17 cellular contexts compared by ENCODE assay signal in the genomic region with DNA sequence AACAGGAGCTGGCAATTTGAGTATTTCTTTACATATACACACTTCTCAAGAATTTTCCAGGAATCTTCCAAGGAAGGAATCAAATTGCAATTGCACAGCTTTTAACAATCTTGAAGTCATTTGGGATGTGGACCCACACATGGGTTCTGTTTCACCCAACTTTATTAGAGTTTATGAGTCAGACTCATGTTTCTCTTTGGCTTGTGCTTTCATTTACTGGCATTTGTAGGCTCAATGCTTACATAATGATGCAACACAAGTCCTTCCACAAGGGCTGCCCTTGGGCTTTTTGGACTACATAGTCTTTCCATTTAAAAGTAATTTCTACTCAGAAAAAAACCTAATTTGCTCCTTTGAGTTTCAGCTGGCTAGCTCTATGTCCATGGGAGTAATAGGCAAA. TPM values are rescaled to one million over a fixed set of nuclear protein-coding genes. Genes with fewer than 3 reads are reported as not detected.
DNase-seq lines count a peak whose midpoint lies in the region; ATAC-seq and TF ChIP-seq lines count a peak whose summit lies in the region.
"Had no signal": no experiment of that assay in that cellular context is flagged by ENCODE, and none has a peak within 500 bp of the region (broad histone marks: within the 10 kb centered on the region; RNA-seq: fewer than 3 reads in every experiment).

No MANE protein-coding gene starts in this region.

- no peaks in the 10 kb centered on the region for H3K27me3 ChIP-seq in SK-N-SH (ENCODE audit: insufficient read depth)

- peaks cover 0 to 2% of the 10 kb centered on the region in 2 experiments; a peak in 2 of 4 replicates for H3K4me1 ChIP-seq in SK-N-SH (ENCODE audit: control insufficient read depth in 1 of 2, insufficient read depth in 2 of 2, low read depth in 1 of 2, low read length in 1 of 2)

- peaks cover 9% of the 10 kb centered on the region for H3K4me1 Mint-ChIP-seq in activated naive CD8-positive, alpha-beta T cell treated with anti-CD3 and anti-CD28 coated beads for 36 hours
- H3K4me1 Mint-ChIP-seq in activated CD4-positive, alpha-beta T cell treated with anti-CD3 and anti-CD28 coated beads for 36 hours, result peaks cover 10% of the 10 kb centered on the region
- H3K4me1 Mint-ChIP-seq: IgD-negative memory B cell, memory B cell had no signal

- peak overlapping the region in 1 of 2 experiments; percentile 39; a peak in 1 of 4 replicates for H3K27ac ChIP-seq in SK-N-SH (ENCODE audit: low read depth in 2 of 2, low read length in 1 of 2)
- H3K27ac ChIP-seq: PC-9 had no signal

- no peak overlapping the region for H2AFZ ChIP-seq in SK-N-SH (ENCODE audit: low read depth)
- H2AFZ ChIP-seq: PC-9 had no signal

- no peak for TF ChIP-seq EP300 in SK-N-SH (IDR thresholded peaks at IDR 0.05; ENCODE audit: borderline replicate concordance in 1 of 2, low read depth in 1 of 2, low read length in 1 of 2)

- no peak for TF ChIP-seq RAD21 in SK-N-SH (IDR thresholded peaks at IDR 0.05; ENCODE audit: low read length)

- POLR2A ChIA-PET in SK-N-SH (lab: Yijun Ruan, JAX), result interaction anchor here (1.2 kb wide), 1 partner anchor 8 kb away, joined by 5 read pairs; the partner anchor contains the start of gene SPATA6L
- POLR2A ChIA-PET in activated CD4-positive, alpha-beta T cell treated with anti-CD3 and anti-CD28 coated beads for 36 hours (lab: Charles Lee), result no interaction called here

- peaks cover 4% of the 10 kb centered on the region for H3K79me2 ChIP-seq in SK-N-SH (ENCODE audit: insufficient read depth)

- no peaks in the 10 kb centered on the region for H4K20me1 ChIP-seq in SK-N-SH (ENCODE audit: insufficient read depth)

- H3K36me3 ChIP-seq in SK-N-SH (replicated peaks in 1 of 2; ENCODE audit: control insufficient read depth in 1 of 2, insufficient read depth in 2 of 2, low read length in 1 of 2), result no peaks in the 10 kb centered on the region
- H3K36me3 ChIP-seq: HAP-1 had no signal

- H3K9me3 ChIP-seq in SK-N-SH, result no peaks in the 10 kb centered on the region
- H3K9me3 ChIP-seq: HAP-1 had no signal

- no peak overlapping the region for H3K9ac ChIP-seq in SK-N-SH

- H3K36me3 Mint-ChIP-seq in activated naive CD8-positive, alpha-beta T cell treated with anti-CD3 and anti-CD28 coated beads for 36 hours, result peaks cover 3% of the 10 kb centered on the region
- H3K36me3 Mint-ChIP-seq in activated CD4-positive, alpha-beta T cell treated with anti-CD3 and anti-CD28 coated beads for 36 hours (ENCODE audit: low read depth), result no peaks in the 10 kb centered on the region

- H3K4me2 ChIP-seq in SK-N-SH, result no peak overlapping the region
- H3K4me2 ChIP-seq: PC-9 had no signal

- no peak overlapping the region for H3K4me3 ChIP-seq in SK-N-SH (ENCODE audit: low read depth in 2 of 2, low read length in 1 of 2)
- H3K4me3 ChIP-seq: GM12878, HAP-1, PC-9 had no signal

- DNase-seq in GM04504 (ENCODE audit: low read depth) (peak; percentile 91), SK-N-SH (no peak), fibroblast of gingiva (ENCODE audit: low read depth) (peak; percentile 97), sciatic nerve (ENCODE audit: low spot score) (no peak)
- no peak for DNase-seq in activated effector memory CD4-positive, alpha-beta T cell treated with Interleukin-2 at 50 U/mL for 16 hours
- no peak for DNase-seq in activated naive CD8-positive, alpha-beta T cell treated with anti-CD3 and anti-CD28 coated beads for 36 hours
- DNase-seq in activated CD4-positive, alpha-beta T cell treated with anti-CD3 and anti-CD28 coated beads for 36 hours, result no peak
- DNase-seq: NCI-H187 treated with DMSO at 0.1 percent for 48 hours; PC-9; stimulated activated CD4-positive, alpha-beta T cell treated with anti-CD3 and anti-CD28 coated beads, Interleukin-2, amount 100 ng/mL, for 48 hours; stimulated activated naive CD4-positive, alpha-beta T cell had no signal

- CTCF ChIA-PET in SK-N-SH (lab: Yijun Ruan, JAX), result interaction anchor here (0.9 to 1.6 kb wide), 2 partner anchors 9 to 12 kb away, joined by 5 to 10 read pairs; partner anchors contain the start of genes PLPP6 and SPATA6L
- CTCF ChIA-PET in activated CD4-positive, alpha-beta T cell treated with anti-CD3 and anti-CD28 coated beads for 36 hours (lab: Charles Lee), result interaction anchor here (0.8 to 1.0 kb wide), 3 partner anchors 10 to 135 kb away, joined by 3 to 4 read pairs (median 4); partner anchors contain the start of gene PLPP6

- no peaks in the 10 kb centered on the region for H3K9me2 ChIP-seq in SK-N-SH

- ATAC-seq in sciatic nerve (peak; percentile 43), GM18502 (IDR thresholded peaks at IDR 0.05; ENCODE audit: poor library complexity, unreplicated experiment) (no peak)
- ATAC-seq in activated CD4-positive, alpha-beta T cell treated with anti-CD3 and anti-CD28 coated beads for 36 hours, result no peak
- ATAC-seq: GM12878 had no signal

- intact Hi-C loops in sciatic nerve (cut with DNase I), result no loop called here
- intact Hi-C loops in activated CD4-positive, alpha-beta T cell treated with anti-CD3 and anti-CD28 coated beads for 36 hours (cut with DNase I, micrococcal nuclease), result loop anchor here (5.0 to 10.0 kb wide), 6 partner anchors 158 to 1740 kb away; partner anchors contain the start of genes RFX3 (in 2 of the 2), CD274 (in 1 of the 2), RIC1 (in 1 of the 2) and UHRF2 (in 1 of the 2)

- H3K27ac Mint-ChIP-seq in activated naive CD8-positive, alpha-beta T cell treated with anti-CD3 and anti-CD28 coated beads for 36 hours, result no peak overlapping the region
- no peak overlapping the region for H3K27ac Mint-ChIP-seq in activated CD4-positive, alpha-beta T cell treated with anti-CD3 and anti-CD28 coated beads for 36 hours
- H3K27ac Mint-ChIP-seq: activated naive CD8-positive, alpha-beta T cell; IgD-negative memory B cell; memory B cell had no signal

- peaks cover 8% of the 10 kb centered on the region for H3F3A ChIP-seq in SK-N-SH (replicated peaks; ENCODE audit: insufficient read depth)

- H3K4me3 Mint-ChIP-seq in activated naive CD8-positive, alpha-beta T cell treated with anti-CD3 and anti-CD28 coated beads for 36 hours, result no peak overlapping the region
- H3K4me3 Mint-ChIP-seq in activated CD4-positive, alpha-beta T cell treated with anti-CD3 and anti-CD28 coated beads for 36 hours, result no peak overlapping the region
- H3K4me3 Mint-ChIP-seq: activated naive CD8-positive, alpha-beta T cell; IgD-negative memory B cell; memory B cell had no signal

- H3K27me3 Mint-ChIP-seq in activated naive CD8-positive, alpha-beta T cell treated with anti-CD3 and anti-CD28 coated beads for 36 hours, result no peaks in the 10 kb centered on the region
- H3K27me3 Mint-ChIP-seq in activated CD4-positive, alpha-beta T cell treated with anti-CD3 and anti-CD28 coated beads for 36 hours, result no peaks in the 10 kb centered on the region
- H3K27me3 Mint-ChIP-seq: activated naive CD8-positive, alpha-beta T cell had no signal

- TF ChIP-seq CTCF in SK-N-SH (IDR thresholded peaks at IDR 0.05), result no peak

- H3K9me3 Mint-ChIP-seq in activated naive CD8-positive, alpha-beta T cell treated with anti-CD3 and anti-CD28 coated beads for 36 hours, result no peaks in the 10 kb centered on the region
- no peaks in the 10 kb centered on the region for H3K9me3 Mint-ChIP-seq in activated CD4-positive, alpha-beta T cell treated with anti-CD3 and anti-CD28 coated beads for 36 hours (ENCODE audit: low read depth)
- H3K9me3 Mint-ChIP-seq: memory B cell had no signal

TF ChIP-seq in SK-N-SH, 30 proteins besides CTCF, POLR2A, EP300 and RAD21 (continues in another document):
- TF ChIP-seq FOSL2 (IDR thresholded peaks at IDR 0.05; ENCODE audit: borderline replicate concordance, low read depth) (peak; percentile 43; the same call in 1 of the 2 replicates), JUND (IDR thresholded peaks at IDR 0.05) (0 out of 2 replicates have a peak, but pooled peaks have one; percentile 6), ELF1 (IDR thresholded peaks at IDR 0.05) (no peak), TCF12 (IDR thresholded peaks at IDR 0.05) (peak; percentile 37; the same call in 1 of the 2 replicates)

RNA-seq across cellular contexts. Expression of gene CDC37L1, which starts 4.6 kb away (rescaled TPM):
- 6.5 and 7.2 TPM in 2 replicates for polyA plus RNA-seq in SK-N-SH (2012; rRNA removed)
- 7.2 and 8.9 TPM in 2 replicates for polyA plus RNA-seq in SK-N-SH (2012; cell fraction: cytosol; rRNA removed)
- polyA plus RNA-seq in SK-N-SH (2012; cell fraction: nucleus; rRNA removed), result 5.8 and 5.9 TPM in 2 replicates
- 14.9 TPM for total RNA-seq in sciatic nerve
- total RNA-seq in activated naive CD8-positive, alpha-beta T cell treated with anti-CD3 and anti-CD28 coated beads for 36 hours, result 10 to 100 TPM; 10.7 to 10.9 TPM
- 1 to 10 TPM; 8.0 to 9.8 TPM for total RNA-seq in activated CD4-positive, alpha-beta T cell treated with anti-CD3 and anti-CD28 coated beads for 36 hours

RNA-seq across cellular contexts. Expression of gene SPATA6L, which starts 8.5 kb away (rescaled TPM):
- polyA plus RNA-seq in SK-N-SH (2012; rRNA removed), result 0.44 and 0.47 TPM in 2 replicates
- polyA plus RNA-seq in SK-N-SH (2012; cell fraction: cytosol; rRNA removed), result 0.41 and 0.84 TPM in 2 replicates
- polyA plus RNA-seq in SK-N-SH (2012; cell fraction: nucleus; rRNA removed), result 1.5 and 2.9 TPM in 2 replicates
- total RNA-seq in sciatic nerve, result 4.3 TPM
- total RNA-seq in activated naive CD8-positive, alpha-beta T cell treated with anti-CD3 and anti-CD28 coated beads for 36 hours, result under 1 TPM; 0.35 to 0.44 TPM
- total RNA-seq in activated CD4-positive, alpha-beta T cell treated with anti-CD3 and anti-CD28 coated beads for 36 hours, result under 1 TPM; 0.21 to 0.30 TPM
- polyA plus RNA-seq: IgD-negative memory B cell had no signal

RNA-seq across cellular contexts. Expression of gene PLPP6, which starts 12.7 kb away (rescaled TPM):
- 8.8 and 11.2 TPM in 2 replicates for polyA plus RNA-seq in SK-N-SH (2012; rRNA removed)
- 9.6 and 9.8 TPM in 2 replicates for polyA plus RNA-seq in SK-N-SH (2012; cell fraction: cytosol; rRNA removed)
- 7.7 and 8.9 TPM in 2 replicates for polyA plus RNA-seq in SK-N-SH (2012; cell fraction: nucleus; rRNA removed)
- 4.4 TPM for total RNA-seq in sciatic nerve
- 1 to 10 TPM; 3.8 to 4.0 TPM for total RNA-seq in activated naive CD8-positive, alpha-beta T cell treated with anti-CD3 and anti-CD28 coated beads for 36 hours
- total RNA-seq in activated CD4-positive, alpha-beta T cell treated with anti-CD3 and anti-CD28 coated beads for 36 hours, result 1 to 10 TPM; 4.3 to 5.0 TPM

Comparison
In these comparisons a context has a peak if more than half of its experiments do, and no peak if none do; other contexts are left out.
1. DNase-seq: peak in GM04504 (single experiment) and fibroblast of gingiva (single experiment); none in SK-N-SH (single experiment), sciatic nerve (single experiment), activated effector memory CD4-positive, alpha-beta T cell treated with Interleukin-2 at 50 U/mL for 16 hours (single experiment), activated naive CD8-positive, alpha-beta T cell treated with anti-CD3 and anti-CD28 coated beads for 36 hours (single experiment) and activated CD4-positive, alpha-beta T cell treated with anti-CD3 and anti-CD28 coated beads for 36 hours (single experiment).